ENCODE assay signal across 9 cellular contexts in genomic region chr17:51524524-51524923, GRCh38.
"Had no signal": no experiment of that assay in that cellular context is flagged by ENCODE, and none has a peak within 500 bp of the region (broad histone marks: within the 10 kb centered on the region; RNA-seq: fewer than 3 reads in every experiment).

No MANE protein-coding gene starts in this region.

- H3K9me3 ChIP-seq: HAP-1 had no signal

- ATAC-seq: GM23338, HCT116 had no signal

- H3K4me1 ChIP-seq: HAP-1 had no signal

- H3K9ac ChIP-seq: GM23248 had no signal

- H3K27ac ChIP-seq: GM23248 had no signal

- H3K4me3 ChIP-seq: GM23248, GM23338, HAP-1 had no signal

- H2AFZ ChIP-seq: GM23248, GM23338 had no signal

- H3K4me2 ChIP-seq: GM23338 had no signal

- H3K36me3 ChIP-seq: HAP-1 had no signal

- DNase-seq: GM23248, GOT3, H7, H9, HCEC 1CT, HFFc6 had no signal
